Comparison of ENCODE assay signal across 1 cellular context in genomic region chr6:54053893-54054391, GRCh38.
TF ChIP-seq lines count a peak whose summit lies in the region.

No MANE protein-coding gene starts in this region.

TF ChIP-seq in HEK293, 187 proteins besides CTCF, POLR2A, EP300 and RAD21 (continued from another document):
- TF ChIP-seq PRDM10 (tag by site-specific recombination; IDR thresholded peaks at IDR 0.05) (peak; percentile 47; the same call in 1 of the 2 replicates), YY1 (tag by site-specific recombination; IDR thresholded peaks at IDR 0.05) (no peak), ZNF366 (tag by site-specific recombination; conservative IDR thresholded peaks at IDR 0.05) (peak; percentile 53), SP7 (tag by site-specific recombination; IDR thresholded peaks at IDR 0.05) (peak; percentile 72), ZNF510 (tag by site-specific recombination; IDR thresholded peaks at IDR 0.05; ENCODE audit: insufficient replicate concordance) (no peak), PRDM6 (tag by site-specific recombination; IDR thresholded peaks at IDR 0.05) (peak; percentile 98), ZNF362 (tag by site-specific recombination; IDR thresholded peaks at IDR 0.05) (peak; percentile 91), TRIM28 (IDR thresholded peaks at IDR 0.05; ENCODE audit: borderline replicate concordance, low read length) (peak; percentile 29; the same call in 1 of the 2 replicates), PRDM1 (tag by site-specific recombination; IDR thresholded peaks at IDR 0.05) (peak; percentile 81), ZNF629 (tag by site-specific recombination; IDR thresholded peaks at IDR 0.05) (peak; percentile 43), GLIS1 (tag by site-specific recombination; IDR thresholded peaks at IDR 0.05) (no peak), ZNF184 (tag by site-specific recombination; IDR thresholded peaks at IDR 0.05) (peak; percentile 64; the same call in 1 of the 2 replicates), ZNF600 (tag by site-specific recombination; IDR thresholded peaks at IDR 0.05) (peak; percentile 85), ZNF558 (tag by site-specific recombination; IDR thresholded peaks at IDR 0.05) (peak; percentile 16; the same call in 1 of the 2 replicates), OSR2 (tag by site-specific recombination; IDR thresholded peaks at IDR 0.05) (peak; percentile 24; the same call in 1 of the 2 replicates), ZBTB44 (tag by site-specific recombination; IDR thresholded peaks at IDR 0.05) (peak; percentile 64), ZEB2 (tag by site-specific recombination; IDR thresholded peaks at IDR 0.05) (peak; percentile 56), ZSCAN23 (tag by site-specific recombination; IDR thresholded peaks at IDR 0.05) (no peak), FEZF1 (tag by site-specific recombination; IDR thresholded peaks at IDR 0.05) (peak; percentile 78), ZNF837 (tag by site-specific recombination; IDR thresholded peaks at IDR 0.05) (no peak), KLF17 (tag by site-specific recombination; IDR thresholded peaks at IDR 0.05) (peak; percentile 34; the same call in 1 of the 2 replicates), KLF8 (tag by site-specific recombination; IDR thresholded peaks at IDR 0.05) (0 out of 2 replicates have a peak, but pooled peaks have one; percentile 16), ZBTB6 (tag by site-specific recombination; IDR thresholded peaks at IDR 0.05) (0 out of 2 replicates have a peak, but pooled peaks have one; percentile 56), ZBTB20 (tag by site-specific recombination; IDR thresholded peaks at IDR 0.05) (peak; percentile 41; the same call in 1 of the 2 replicates), HIC1 (tag by site-specific recombination; IDR thresholded peaks at IDR 0.05) (peak; percentile 75; the same call in 1 of the 2 replicates)
